16 cellular contexts compared by ENCODE assay signal in genomic region chr3:43190682-43191081, GRCh38.
DNase-seq lines count a peak whose midpoint lies in the region; ATAC-seq, FAIRE-seq and TF ChIP-seq lines count a peak whose summit lies in the region.
"Had no signal": no experiment of that assay in that cellular context is flagged by ENCODE, and none has a peak within 500 bp of the region (broad histone marks: within the 10 kb centered on the region; RNA-seq: fewer than 3 reads in every experiment).

No MANE protein-coding gene starts in this region.

- TF ChIP-seq CTCF in endothelial cell of umbilical vein (IDR thresholded peaks at IDR 0.05; ENCODE audit: extremely low read depth in 1 of 2, insufficient read depth in 1 of 2, low read depth in 1 of 2, low read length in 2 of 2) = no peak
- no peak for TF ChIP-seq CTCF in glutamatergic neuron (IDR thresholded peaks at IDR 0.05; ENCODE audit: partially characterized antibody, unreplicated experiment)

- peak overlapping the region; percentile 90 for H3K27ac ChIP-seq in endothelial cell of umbilical vein (ENCODE audit: insufficient read depth, low read depth, low read length)
- H3K27ac ChIP-seq: sigmoid colon had no signal

- H3K9me1 ChIP-seq in endothelial cell of umbilical vein (replicated peaks; ENCODE audit: control insufficient read depth, extremely low read depth, insufficient read depth, low read length) = no peaks in the 10 kb centered on the region

- H3K4me1 ChIP-seq in endothelial cell of umbilical vein (ENCODE audit: control insufficient read depth, extremely low read depth, insufficient read depth, low read length) = peaks cover 66% of the 10 kb centered on the region
- H3K4me1 ChIP-seq: sigmoid colon had no signal

- no peaks in the 10 kb centered on the region for H4K20me1 ChIP-seq in endothelial cell of umbilical vein (replicated peaks; ENCODE audit: control insufficient read depth, extremely low read depth, insufficient read depth, low read length)

- H3K36me3 ChIP-seq in endothelial cell of umbilical vein (ENCODE audit: control insufficient read depth in 2 of 2, extremely low read depth in 1 of 2, insufficient read depth in 2 of 2, low read length in 2 of 2) = no peaks in the 10 kb centered on the region
- H3K36me3 ChIP-seq: sigmoid colon had no signal

- DNase-seq in GM04503 (ENCODE audit: low read depth) = peak; percentile 88
- DNase-seq in RKO (ENCODE audit: low spot score) = peak; percentile 22
- peak; percentile 52 for DNase-seq in endothelial cell of umbilical vein (ENCODE audit: low read depth, low spot score)
- DNase-seq in skeletal muscle cell (ENCODE audit: low read depth) = peak; percentile 64
- no peak for DNase-seq in stimulated activated CD4-positive, alpha-beta T cell treated with anti-CD3 and anti-CD28 coated beads, Interleukin-12 subunit alpha, Interleukin-12 subunit beta, amount 100 ng/mL, for 4 hours
- no peak for DNase-seq in glutamatergic neuron
- DNase-seq: activated CD4-positive, alpha-beta T cell treated with anti-CD3 and anti-CD28 coated beads, Interleukin-2, amount 50 U/mL, for 48 hours; KBM-7; NCI-H69; sigmoid colon had no signal

- H3K4me3 Mint-ChIP-seq in glutamatergic neuron (ENCODE audit: unreplicated experiment) = no peak overlapping the region
- H3K4me3 Mint-ChIP-seq: neural crest cell had no signal

- peaks cover 3% of the 10 kb centered on the region for H3K4me1 Mint-ChIP-seq in glutamatergic neuron (ENCODE audit: low read depth, unreplicated experiment)

- dilution Hi-C loops in endothelial cell of umbilical vein (cut with MboI; ENCODE audit: extremely low pct_ligation_motif_present, low sequenced_read_pairs) = loop anchor here (25.0 kb wide), 1 partner anchor 197 kb away; no protein-coding TSS in a partner anchor

- intact Hi-C loops in endothelial cell of umbilical vein (cut with micrococcal nuclease) = loop anchor here (1.0 kb wide), 1 partner anchor 10 kb away; no protein-coding TSS in a partner anchor

- no peaks in the 10 kb centered on the region for H3K27me3 Mint-ChIP-seq in glutamatergic neuron (ENCODE audit: unreplicated experiment)

- H3K9me3 Mint-ChIP-seq in glutamatergic neuron (ENCODE audit: unreplicated experiment) = peaks cover 3% of the 10 kb centered on the region

- CTCF ChIA-PET in endothelial cell of umbilical vein (lab: Charles Lee) = interaction anchor here (1.0 to 2.1 kb wide), 2 partner anchors 28 to 33 kb away, joined by 4 to 9 read pairs; no protein-coding TSS in a partner anchor

- peak overlapping the region; percentile 24 for H3K4me2 ChIP-seq in endothelial cell of umbilical vein (ENCODE audit: insufficient read depth, low read length)

- POLR2A ChIA-PET in endothelial cell of umbilical vein (lab: Charles Lee) = no interaction called here

- H3K4me3 ChIP-seq in endothelial cell of umbilical vein (replicated peaks in 1 of 3; ENCODE audit: insufficient read depth in 1 of 3, low read depth in 1 of 3, low read length in 3 of 3) = no peak overlapping the region
- no peak overlapping the region for H3K4me3 ChIP-seq in skeletal muscle cell (ENCODE audit: low read depth, low read length)
- H3K4me3 ChIP-seq: lung, sigmoid colon had no signal

- peak; percentile 56 for FAIRE-seq in endothelial cell of umbilical vein (lab: Jason Lieb, UNC)
- FAIRE-seq: RCC 7860 had no signal

- peak overlapping the region; percentile 52 for H2AFZ ChIP-seq in endothelial cell of umbilical vein (ENCODE audit: low read depth, low read length)

- no peak for ATAC-seq in GM19395 (IDR thresholded peaks at IDR 0.05; ENCODE audit: unreplicated experiment)
- ATAC-seq in HG03097 (IDR thresholded peaks at IDR 0.05; ENCODE audit: low FRiP score, unreplicated experiment) = no peak

- no peaks in the 10 kb centered on the region for H3K27me3 ChIP-seq in endothelial cell of umbilical vein (ENCODE audit: control insufficient read depth in 2 of 2, insufficient read depth in 2 of 2, low read length in 2 of 2)
- H3K27me3 ChIP-seq: sigmoid colon had no signal

- H3K79me2 ChIP-seq in endothelial cell of umbilical vein (ENCODE audit: control insufficient read depth, insufficient read depth, low read length) = no peaks in the 10 kb centered on the region

- TF ChIP-seq POLR2A in endothelial cell of umbilical vein (IDR thresholded peaks at IDR 0.05; ENCODE audit: low read depth, low read length) = no peak

- H3K9me3 ChIP-seq in endothelial cell of umbilical vein (replicated peaks; ENCODE audit: control insufficient read depth, insufficient read depth, low read length) = no peaks in the 10 kb centered on the region

- H3K36me3 Mint-ChIP-seq in glutamatergic neuron (ENCODE audit: unreplicated experiment) = peaks cover 6% of the 10 kb centered on the region

- no TSS peak for BruUV-seq in endothelial cell of umbilical vein (replicated peaks; lab: Mats Ljungman, UMichigan)

- no peak overlapping the region for H3K27ac Mint-ChIP-seq in glutamatergic neuron (ENCODE audit: unreplicated experiment)
- H3K27ac Mint-ChIP-seq: activated T-helper 2 cell treated with anti-CD3 and anti-CD28 coated beads, Interferon-gamma antibody, Interleukin-2, Interleukin-4, amounts not matched to agents 10 μg/mL and 5 μg/mL and 100 μg/mL, durations not matched to agents 14 hours and 24 hours and 36 hours had no signal

- peak overlapping the region; percentile 56 for H3K9ac ChIP-seq in endothelial cell of umbilical vein (replicated peaks; ENCODE audit: extremely low read depth, insufficient read depth, low read length)

TF ChIP-seq in endothelial cell of umbilical vein, 7 proteins besides CTCF, POLR2A, EP300 and RAD21:
- TF ChIP-seq POLR2AphosphoS5 (IDR thresholded peaks at IDR 0.05; ENCODE audit: insufficient read depth, low read depth, low read length) (no peak), GATA2 (IDR thresholded peaks at IDR 0.05; ENCODE audit: insufficient read depth, insufficient read length, low read depth, low read length) (no peak), MYC (IDR thresholded peaks at IDR 0.05; ENCODE audit: low read depth, low read length) (no peak), EZH2 (IDR thresholded peaks at IDR 0.05; ENCODE audit: borderline replicate concordance, low read depth, low read length, severe bottlenecking) (no peak), FOS (IDR thresholded peaks at IDR 0.05; ENCODE audit: borderline replicate concordance, insufficient read depth, low read length) (peak; percentile 10), JUN (IDR thresholded peaks at IDR 0.05; ENCODE audit: borderline replicate concordance, insufficient read depth, insufficient read length, low read depth) (peak; percentile 45)
- TF ChIP-seq, protein P1, sequence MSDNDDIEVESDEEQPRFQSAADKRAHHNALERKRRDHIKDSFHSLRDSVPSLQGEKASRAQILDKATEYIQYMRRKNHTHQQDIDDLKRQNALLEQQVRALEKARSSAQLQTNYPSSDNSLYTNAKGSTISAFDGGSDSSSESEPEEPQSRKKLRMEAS (IDR thresholded peaks at IDR 0.05; ENCODE audit: insufficient read depth, insufficient read length) = no peak

Comparison
In these comparisons a context has a peak if more than half of its experiments do, and no peak if none do; other contexts are left out.
1. DNase-seq: peak in GM04503 (single experiment), RKO (single experiment), endothelial cell of umbilical vein (single experiment) and skeletal muscle cell (single experiment); none in stimulated activated CD4-positive, alpha-beta T cell treated with anti-CD3 and anti-CD28 coated beads, Interleukin-12 subunit alpha, Interleukin-12 subunit beta, amount 100 ng/mL, for 4 hours (single experiment) and glutamatergic neuron (single experiment).